ENCODE assay signal across 10 cellular contexts in genomic region chr7:117323585-117323876, GRCh38. TPM values are rescaled to one million over a fixed set of nuclear protein-coding genes. Genes with fewer than 3 reads are reported as not detected.
DNase-seq lines count a peak whose midpoint lies in the region; ATAC-seq and TF ChIP-seq lines count a peak whose summit lies in the region.
"Had no signal": no experiment of that assay in that cellular context is flagged by ENCODE, and none has a peak within 500 bp of the region (broad histone marks: within the 10 kb centered on the region; RNA-seq: fewer than 3 reads in every experiment).

No MANE protein-coding gene starts in this region.

- no peaks in the 10 kb centered on the region for H3K36me3 ChIP-seq in hepatocyte (replicated peaks; ENCODE audit: insufficient read depth, low read depth)
- H3K36me3 ChIP-seq in gastrocnemius medialis, result no peaks in the 10 kb centered on the region

- peak overlapping the region; percentile 99 for H3K27ac ChIP-seq in VCaP
- peak overlapping the region; percentile 73 for H3K27ac ChIP-seq in hepatocyte
- H3K27ac ChIP-seq in gastrocnemius medialis, result no peak overlapping the region

- H3K27me3 ChIP-seq in hepatocyte (peaks cover 41% of the 10 kb centered on the region), gastrocnemius medialis (peaks cover 26 to 49% (median 28%) of the 10 kb centered on the region in 3 donors)

- TF ChIP-seq POLR2A in gastrocnemius medialis (IDR thresholded peaks at IDR 0.05), result no peak

- H3K9me3 ChIP-seq in hepatocyte (ENCODE audit: low read depth) (no peaks in the 10 kb centered on the region), gastrocnemius medialis (no peaks in the 10 kb centered on the region)

- no peak for TF ChIP-seq CTCF in GM12875 (IDR thresholded peaks at IDR 0.05; ENCODE audit: borderline replicate concordance, insufficient read depth, low read depth, low read length)
- TF ChIP-seq CTCF in VCaP (conservative IDR thresholded peaks at IDR 0.05), result no peak
- no peak for TF ChIP-seq CTCF in hepatocyte (IDR thresholded peaks at IDR 0.05; ENCODE audit: poor library complexity)
- TF ChIP-seq CTCF in gastrocnemius medialis (IDR thresholded peaks at IDR 0.05 in 4 of 5, conservative IDR thresholded peaks at IDR 0.05 in 1 of 5), result no peak

- DNase-seq in hepatocyte (ENCODE audit: low spot score) (no peak), gastrocnemius medialis (no peak), midbrain (lab: John Stamatoyannopoulos, UW) (no peak), COLO829 (ENCODE audit: low spot score) (no peak)
- DNase-seq in activated CD8-positive, alpha-beta memory T cell treated with anti-CD3 and anti-CD28 coated beads for 24 hours, result no peak
- DNase-seq: activated CD4-positive, alpha-beta T cell treated with anti-CD3 and anti-CD28 coated beads, Interleukin-2, amount 50 U/mL, for 1 hour; stimulated activated CD4-positive, alpha-beta T cell treated with anti-CD3 and anti-CD28 coated beads, Interleukin-1b, Interleukin-23, amount 100 ng/mL, for 48 hours had no signal

- in situ Hi-C loops in gastrocnemius medialis (cut with MboI; ENCODE audit: low sequenced_read_pairs in 4 of 4), result no loop called here

- H3K4me1 ChIP-seq in hepatocyte (ENCODE audit: insufficient read depth) (peaks cover 10% of the 10 kb centered on the region), gastrocnemius medialis (peaks cover 3 to 21% of the 10 kb centered on the region in 2 donors)

- no peaks in the 10 kb centered on the region for H3K9me2 ChIP-seq in hepatocyte (replicated peaks; ENCODE audit: insufficient read depth)

- peak overlapping the region; percentile 90 for H3K4me2 ChIP-seq in hepatocyte

- H4K20me1 ChIP-seq in hepatocyte (ENCODE audit: insufficient read depth, poor library complexity, severe bottlenecking), result no peaks in the 10 kb centered on the region

- WGBS in hepatocyte (ENCODE audit: low lambda C conversion rate, missing lambda C conversion rate), result 5% methylated on average over 5 of the region's 5 CpGs

- no peaks in the 10 kb centered on the region for H3K79me2 ChIP-seq in hepatocyte

- peak overlapping the region; percentile 73 for H2AFZ ChIP-seq in hepatocyte

- ATAC-seq in gastrocnemius medialis (no peak), HG03175 (IDR thresholded peaks at IDR 0.05; ENCODE audit: unreplicated experiment) (no peak)

- peak overlapping the region; percentile 62 for H3K4me3 ChIP-seq in GM12875 (ENCODE audit: low read depth, low read length)
- H3K4me3 ChIP-seq in hepatocyte, result peak overlapping the region; percentile 54
- peak overlapping the region; percentile 42 to 49 (median 47) for H3K4me3 ChIP-seq in gastrocnemius medialis

- intact Hi-C loops in gastrocnemius medialis (cut with DNase I; ENCODE audit: low total_unique reads), result no loop called here

RNA-seq across cellular contexts. Expression of gene WNT2, which starts 0.7 kb away (rescaled TPM):
- total RNA-seq in hepatocyte (16.3 and 17.6 TPM in 2 replicates), gastrocnemius medialis (not detected)
- polyA plus RNA-seq in hepatocyte, result 26.3 and 32.6 TPM in 2 replicates

Comparison
In these comparisons a context has a peak if more than half of its experiments do, and no peak if none do; other contexts are left out.
1. H3K27ac ChIP-seq: peak in VCaP (single experiment) and hepatocyte (single experiment); none in gastrocnemius medialis (0 of 4).
2. RNA of gene WNT2, which starts 0.7 kb away (total RNA-seq): 16.3 to 17.6 TPM in hepatocyte; not detected in gastrocnemius medialis; every median in the first group is over 10 times any median in the second.
3. Peak in every context shown above with its lines, with median percentiles within 50 percentile points of each other: H3K4me3 ChIP-seq.